In the genomic region with DNA sequence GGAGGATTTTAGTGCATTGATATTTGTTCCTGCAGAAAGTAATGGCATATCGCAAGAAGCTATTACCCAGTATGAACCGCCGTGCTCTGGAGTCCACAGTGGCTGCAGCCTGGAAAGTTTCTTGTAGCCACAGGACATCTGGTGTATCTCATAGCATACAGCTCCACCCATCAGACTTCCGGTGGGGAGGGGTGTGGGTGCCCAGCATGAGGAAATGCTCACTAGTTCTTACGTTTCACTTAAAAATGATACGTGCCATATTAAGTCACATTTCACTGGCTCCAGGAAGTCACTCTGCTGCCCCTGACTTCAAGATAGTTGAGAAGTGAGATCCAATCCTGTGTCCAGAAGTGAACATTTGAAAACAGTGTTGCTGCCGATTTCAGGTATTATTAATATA, we compare ENCODE assay signal across 13 cellular contexts.
DNase-seq lines count a peak whose midpoint lies in the region; ATAC-seq and TF ChIP-seq lines count a peak whose summit lies in the region.
"Had no signal": no experiment of that assay in that cellular context is flagged by ENCODE, and none has a peak within 500 bp of the region (broad histone marks: within the 10 kb centered on the region; RNA-seq: fewer than 3 reads in every experiment).

No MANE protein-coding gene starts in this region.

- peak overlapping the region; percentile 49 for H3K4me3 Mint-ChIP-seq in progenitor cell of endocrine pancreas (ENCODE audit: low read depth)
- H3K4me3 Mint-ChIP-seq in activated T-helper 17 cell treated with anti-CD3 and anti-CD28 coated beads, Interleukin-2, amount 50 U/mL, for 72 hours = no peak overlapping the region

- peak overlapping the region; percentile 4 for H3K27ac Mint-ChIP-seq in progenitor cell of endocrine pancreas
- no peak overlapping the region for H3K27ac Mint-ChIP-seq in activated T-helper 17 cell treated with anti-CD3 and anti-CD28 coated beads, Interleukin-2, amount 50 U/mL, for 72 hours

- no peaks in the 10 kb centered on the region for H3K36me3 Mint-ChIP-seq in progenitor cell of endocrine pancreas (ENCODE audit: insufficient read depth)
- no peaks in the 10 kb centered on the region for H3K36me3 Mint-ChIP-seq in activated T-helper 17 cell treated with anti-CD3 and anti-CD28 coated beads, Interleukin-2, amount 50 U/mL, for 72 hours (ENCODE audit: low read depth)
- H3K36me3 Mint-ChIP-seq: brain had no signal

- DNase-seq in NCI-H524 (lab: John Stamatoyannopoulos, UW) (peak; percentile 1 to 31), NCI-H524 treated with DMSO at 0.1 percent for 48 hours (lab: John Stamatoyannopoulos, UW) (no peak), NCI-H510A treated with DMSO at 0.1 percent for 48 hours (lab: John Stamatoyannopoulos, UW) (peak; percentile 15), choroid plexus epithelial cell (ENCODE audit: low read depth) (peak; percentile 63), progenitor cell of endocrine pancreas (ENCODE audit: low spot score, unreplicated experiment) (no peak), NCI-H774 (lab: John Stamatoyannopoulos, UW) (no peak)
- no peak for DNase-seq in activated T-cell treated with anti-CD3 and anti-CD28 coated beads, Interleukin-2, amount 50 U/mL, for 48 hours
- DNase-seq: NCI-H1092; stimulated activated CD4-positive, alpha-beta T cell treated with anti-CD3 and anti-CD28 coated beads, Interleukin-2, amount 100 ng/mL, for 48 hours; tibial artery had no signal

- no peaks in the 10 kb centered on the region for H3K27me3 Mint-ChIP-seq in progenitor cell of endocrine pancreas
- no peaks in the 10 kb centered on the region for H3K27me3 Mint-ChIP-seq in activated T-helper 17 cell treated with anti-CD3 and anti-CD28 coated beads, Interleukin-2, amount 50 U/mL, for 72 hours
- H3K27me3 Mint-ChIP-seq: brain had no signal

- ATAC-seq in activated T-helper 17 cell treated with anti-CD3 and anti-CD28 coated beads, Interleukin-2, amount 50 U/mL, for 72 hours (replicated peaks) = no peak
- ATAC-seq: gastroesophageal sphincter had no signal

- TF ChIP-seq CTCF in choroid plexus epithelial cell (conservative IDR thresholded peaks at IDR 0.05; ENCODE audit: low read depth, low read length) (no peak), progenitor cell of endocrine pancreas (IDR thresholded peaks at IDR 0.05; ENCODE audit: unreplicated experiment) (no peak)

- H3K9me3 Mint-ChIP-seq in progenitor cell of endocrine pancreas (ENCODE audit: low read depth) = peaks cover 3% of the 10 kb centered on the region
- peaks cover 8% of the 10 kb centered on the region for H3K9me3 Mint-ChIP-seq in activated T-helper 17 cell treated with anti-CD3 and anti-CD28 coated beads, Interleukin-2, amount 50 U/mL, for 72 hours

- peaks cover 1% of the 10 kb centered on the region for H3K4me1 Mint-ChIP-seq in progenitor cell of endocrine pancreas (ENCODE audit: low read depth)
- no peaks in the 10 kb centered on the region for H3K4me1 Mint-ChIP-seq in activated T-helper 17 cell treated with anti-CD3 and anti-CD28 coated beads, Interleukin-2, amount 50 U/mL, for 72 hours

- peak overlapping the region; percentile 7 for H3K4me3 ChIP-seq in choroid plexus epithelial cell (ENCODE audit: low read depth, low read length)
- H3K4me3 ChIP-seq: gastroesophageal sphincter, tibial artery had no signal

Comparison
In these comparisons a context has a peak if more than half of its experiments do, and no peak if none do; other contexts are left out.
1. DNase-seq: peak in NCI-H524 (2 of 2), NCI-H510A treated with DMSO at 0.1 percent for 48 hours (single experiment) and choroid plexus epithelial cell (single experiment); none in NCI-H524 treated with DMSO at 0.1 percent for 48 hours (single experiment), progenitor cell of endocrine pancreas (single experiment), NCI-H774 (single experiment) and activated T-cell treated with anti-CD3 and anti-CD28 coated beads, Interleukin-2, amount 50 U/mL, for 48 hours (0 of 2).